In genomic region chr17:55343900-55344513, GRCh38 we compare ENCODE assay signal across 11 cellular contexts.
"Had no signal": no experiment of that assay in that cellular context is flagged by ENCODE, and none has a peak within 500 bp of the region (broad histone marks: within the 10 kb centered on the region; RNA-seq: fewer than 3 reads in every experiment).

No MANE protein-coding gene starts in this region.

- H3K4me3 Mint-ChIP-seq: natural killer cell had no signal

- H3K4me3 ChIP-seq: adrenal gland, gastroesophageal sphincter, left lung, right atrium auricular region, tibial artery had no signal

- H3K36me3 ChIP-seq: adrenal gland, gastroesophageal sphincter, left lung, right atrium auricular region, tibial artery had no signal

- H3K27ac Mint-ChIP-seq: natural killer cell had no signal

- DNase-seq: activated CD4-positive, CD25-positive, alpha-beta regulatory T cell treated with anti-CD3 and anti-CD28 coated beads, Interleukin-2, amount 50 U/mL, for 72 hours; activated effector memory CD4-positive, alpha-beta T cell treated with anti-CD3 and anti-CD28 coated beads, Interleukin-2, amount 50 U/mL, for 16 hours; cortex of kidney; effector CD8-positive, alpha-beta T cell; left lung; natural killer cell; tibial artery had no signal

- H3K27ac ChIP-seq: adrenal gland, epithelial cell of prostate, gastroesophageal sphincter, left lung, right atrium auricular region, tibial artery had no signal

- H3K4me1 ChIP-seq: left lung, right atrium auricular region had no signal

- H3K36me3 Mint-ChIP-seq: natural killer cell had no signal

- H3K9me3 Mint-ChIP-seq: natural killer cell had no signal

- H3K9me3 ChIP-seq: adrenal gland, left lung, right atrium auricular region, tibial artery had no signal

- H3K27me3 ChIP-seq: adrenal gland, gastroesophageal sphincter, left lung, right atrium auricular region, tibial artery had no signal

- ATAC-seq: gastroesophageal sphincter, left lung had no signal
